Comparison of ENCODE assay signal across 24 cellular contexts in the genomic region with DNA sequence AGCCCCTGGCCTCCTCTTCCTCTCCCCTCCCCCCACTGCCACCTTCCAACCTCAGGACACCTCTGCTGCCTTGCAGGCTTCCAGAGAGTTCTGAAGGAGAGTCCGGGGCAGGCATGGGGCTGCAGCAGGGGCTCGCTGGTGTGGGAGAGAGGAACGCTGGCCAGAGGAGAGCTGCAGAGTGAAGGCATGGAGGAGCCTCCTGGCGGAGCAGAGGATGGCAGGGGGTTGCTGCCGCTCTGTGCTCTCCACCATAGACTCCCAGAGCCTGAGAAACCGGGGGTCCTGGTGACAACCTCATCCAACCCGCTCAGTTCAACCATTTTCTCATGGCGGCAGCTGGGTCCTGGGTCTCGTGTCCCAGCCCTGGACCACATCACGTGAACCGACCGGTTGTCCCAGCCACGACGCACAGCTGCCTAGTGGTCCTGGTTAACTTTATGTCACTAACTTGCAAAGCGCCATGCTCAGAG. TPM values are rescaled to one million over a fixed set of nuclear protein-coding genes. Genes with fewer than 3 reads are reported as not detected.
DNase-seq lines count a peak whose midpoint lies in the region; ATAC-seq and TF ChIP-seq lines count a peak whose summit lies in the region.
"Had no signal": no experiment of that assay in that cellular context is flagged by ENCODE, and none has a peak within 500 bp of the region (broad histone marks: within the 10 kb centered on the region; RNA-seq: fewer than 3 reads in every experiment).

No MANE protein-coding gene starts in this region.

- TF ChIP-seq CTCF in endodermal cell (conservative IDR thresholded peaks at IDR 0.05), result no peak

- H3K27me3 ChIP-seq in endodermal cell (ENCODE audit: control insufficient read depth, insufficient read depth, low read length, poor library complexity, severe bottlenecking), result peaks cover 71% of the 10 kb centered on the region
- H3K27me3 ChIP-seq: MG63 had no signal

- no peak overlapping the region for H3K27ac ChIP-seq in endodermal cell (ENCODE audit: low read depth, low read length)
- H3K27ac ChIP-seq: C4-2B, GM23248 had no signal

- no peaks in the 10 kb centered on the region for H3K9me3 ChIP-seq in endodermal cell (ENCODE audit: control insufficient read depth, low read length)
- H3K9me3 ChIP-seq: MG63 had no signal

- H3K9ac ChIP-seq in endodermal cell (ENCODE audit: extremely low read depth, low read length, poor library complexity, severe bottlenecking), result no peak overlapping the region
- H3K9ac ChIP-seq: GM23248 had no signal

- H3K4me3 ChIP-seq in endodermal cell (ENCODE audit: low read length), result no peak overlapping the region
- H3K4me3 ChIP-seq: GM23248, MG63 had no signal

- peak; percentile 21 for DNase-seq in activated CD4-positive, CD25-positive, alpha-beta regulatory T cell treated with anti-CD3 and anti-CD28 coated beads, Interleukin-2, amount 50 U/mL, for 72 hours
- peak; percentile 28 for DNase-seq in D341Med (ENCODE audit: low spot score)
- DNase-seq in endodermal cell, result peak; percentile 41
- peak; percentile 71 for DNase-seq in posterior vena cava (ENCODE audit: low spot score)
- no peak for DNase-seq in HEK293T (ENCODE audit: extremely low spot score)
- DNase-seq in SW 1271 (lab: John Stamatoyannopoulos, UW), result no peak
- no peak for DNase-seq in HK-2 (ENCODE audit: unreplicated experiment)
- DNase-seq: GM23248, MG63, NCI-H1417, NCI-H1694 treated with DMSO at 0.1 percent for 48 hours, NCI-H2081 treated with DMSO at 0.1 percent for 48 hours, NCI-H2171 treated with DMSO at 0.1 percent for 48 hours, NCI-H524 treated with DMSO at 0.1 percent for 48 hours, NCI-H82, SIG-M5 had no signal

- no peaks in the 10 kb centered on the region for H3K36me3 ChIP-seq in endodermal cell (ENCODE audit: control insufficient read depth, insufficient read depth, low read length)
- H3K36me3 ChIP-seq: MG63 had no signal

- H3K4me3 Mint-ChIP-seq in endodermal cell, result no peak overlapping the region

- no peaks in the 10 kb centered on the region for H3K4me1 Mint-ChIP-seq in endodermal cell

- no peaks in the 10 kb centered on the region for H3K36me3 Mint-ChIP-seq in endodermal cell (ENCODE audit: low read depth)
- H3K36me3 Mint-ChIP-seq: CD8-positive, alpha-beta memory T cell had no signal

- CTCF ChIA-PET in HEK293T (lab: Yijun Ruan, JAX), result no interaction called here

- H3K9me3 Mint-ChIP-seq in endodermal cell, result no peaks in the 10 kb centered on the region
- H3K9me3 Mint-ChIP-seq: CD8-positive, alpha-beta memory T cell had no signal

- ATAC-seq in activated CD4-positive, CD25-positive, alpha-beta regulatory T cell treated with anti-CD3 and anti-CD28 coated beads, Interleukin-2, amount 50 U/mL, for 24 hours, result no peak
- ATAC-seq: HCT116, Panc1 had no signal

- no peak overlapping the region for H3K27ac Mint-ChIP-seq in endodermal cell
- H3K27ac Mint-ChIP-seq: CD8-positive, alpha-beta memory T cell had no signal

- H3K4me1 ChIP-seq in endodermal cell (ENCODE audit: control insufficient read depth, insufficient read depth, low read length), result peaks cover 3% of the 10 kb centered on the region

- 90 to 96% methylated on average over 10 to 15 of the region's 15 CpGs for WGBS in endodermal cell (ENCODE audit: insufficient coverage in 1 of 2, insufficient read length in 1 of 2), 2 experiments

- H3K27me3 Mint-ChIP-seq in endodermal cell (ENCODE audit: insufficient read depth), result peaks cover 52% of the 10 kb centered on the region

- intact Hi-C loops in posterior vena cava (cut with DNase I), result loop anchor here in 1 of 2 donors (10.0 kb wide), 1 partner anchor 176 kb away; no protein-coding TSS in a partner anchor

- POLR2A ChIA-PET in HEK293T (lab: Yijun Ruan, JAX), result no interaction called here

TF ChIP-seq in HEK293T, 16 proteins besides CTCF, POLR2A, EP300 and RAD21:
- TF ChIP-seq NFRKB (IDR thresholded peaks at IDR 0.05) (no peak), ZNF384 (IDR thresholded peaks at IDR 0.05) (no peak), SP1 (IDR thresholded peaks at IDR 0.05) (no peak), FOXA1 (IDR thresholded peaks at IDR 0.05) (no peak), LEF1 (IDR thresholded peaks at IDR 0.05; ENCODE audit: borderline replicate concordance) (no peak), FOXK2 (IDR thresholded peaks at IDR 0.05) (no peak), FOXM1 (IDR thresholded peaks at IDR 0.05; ENCODE audit: borderline replicate concordance) (no peak)
- TF ChIP-seq, protein P1, sequence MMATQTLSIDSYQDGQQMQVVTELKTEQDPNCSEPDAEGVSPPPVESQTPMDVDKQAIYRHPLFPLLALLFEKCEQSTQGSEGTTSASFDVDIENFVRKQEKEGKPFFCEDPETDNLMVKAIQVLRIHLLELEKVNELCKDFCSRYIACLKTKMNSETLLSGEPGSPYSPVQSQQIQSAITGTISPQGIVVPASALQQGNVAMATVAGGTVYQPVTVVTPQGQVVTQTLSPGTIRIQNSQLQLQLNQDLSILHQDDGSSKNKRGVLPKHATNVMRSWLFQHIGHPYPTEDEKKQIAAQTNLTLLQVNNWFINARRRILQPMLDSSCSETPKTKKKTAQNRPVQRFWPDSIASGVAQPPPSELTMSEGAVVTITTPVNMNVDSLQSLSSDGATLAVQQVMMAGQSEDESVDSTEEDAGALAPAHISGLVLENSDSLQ (IDR thresholded peaks at IDR 0.05), result no peak
TF ChIP-seq in HEK293T: peak in this region for 0.

RNA-seq across cellular contexts. Expression of gene MRGPRG, which starts 17.5 kb away (rescaled TPM):
- not detected for total RNA-seq in endodermal cell
- polyA plus RNA-seq in endodermal cell (2013, experiment 1 of 2), result not detected
- polyA plus RNA-seq in endodermal cell (2013, experiment 2 of 2), result not detected
- not detected for total RNA-seq in posterior vena cava
- total RNA-seq: A172; CD8-positive, alpha-beta memory T cell; GM23248; LHCN-M2 had no signal
- polyA plus RNA-seq: AG04450; CD8-positive, alpha-beta memory T cell; GM23248 had no signal

RNA-seq across cellular contexts. Expression of gene MRGPRE, which starts 31.1 kb away (rescaled TPM):
- total RNA-seq in endodermal cell, result not detected
- not detected for polyA plus RNA-seq in endodermal cell (2013, experiment 1 of 2)
- polyA plus RNA-seq in endodermal cell (2013, experiment 2 of 2), result not detected
- total RNA-seq in posterior vena cava, result under 1 TPM in 1 of 2 donors, not detected in 1; 0.62 TPM
- total RNA-seq: A172; CD8-positive, alpha-beta memory T cell; GM23248; LHCN-M2 had no signal
- polyA plus RNA-seq: AG04450; CD8-positive, alpha-beta memory T cell; GM23248 had no signal

RNA-seq across cellular contexts. Expression of gene OSBPL5, which starts 36.0 kb away (rescaled TPM):
- total RNA-seq in endodermal cell (1 to 10 TPM; 1.2 to 4.8 TPM), posterior vena cava (10 to 100 TPM; 61.2 to 84.0 TPM)
- polyA plus RNA-seq in endodermal cell (2013, experiment 1 of 2), result 15.4 TPM
- polyA plus RNA-seq in endodermal cell (2013, experiment 2 of 2), result 16.4 TPM

Comparison
In these comparisons a context has a peak if more than half of its experiments do, and no peak if none do; other contexts are left out.
1. DNase-seq: peak in activated CD4-positive, CD25-positive, alpha-beta regulatory T cell treated with anti-CD3 and anti-CD28 coated beads, Interleukin-2, amount 50 U/mL, for 72 hours (single experiment), D341Med (single experiment), endodermal cell (single experiment) and posterior vena cava (single experiment); none in HEK293T (single experiment), SW 1271 (0 of 2) and HK-2 (single experiment).
2. RNA of gene OSBPL5, which starts 36.0 kb away (total RNA-seq): 61.2 to 84.0 TPM in posterior vena cava; 1.2 to 4.8 TPM in endodermal cell; every median in the first group is over 10 times any median in the second.